ENCODE assay signal across 1 cellular context in the genomic region with DNA sequence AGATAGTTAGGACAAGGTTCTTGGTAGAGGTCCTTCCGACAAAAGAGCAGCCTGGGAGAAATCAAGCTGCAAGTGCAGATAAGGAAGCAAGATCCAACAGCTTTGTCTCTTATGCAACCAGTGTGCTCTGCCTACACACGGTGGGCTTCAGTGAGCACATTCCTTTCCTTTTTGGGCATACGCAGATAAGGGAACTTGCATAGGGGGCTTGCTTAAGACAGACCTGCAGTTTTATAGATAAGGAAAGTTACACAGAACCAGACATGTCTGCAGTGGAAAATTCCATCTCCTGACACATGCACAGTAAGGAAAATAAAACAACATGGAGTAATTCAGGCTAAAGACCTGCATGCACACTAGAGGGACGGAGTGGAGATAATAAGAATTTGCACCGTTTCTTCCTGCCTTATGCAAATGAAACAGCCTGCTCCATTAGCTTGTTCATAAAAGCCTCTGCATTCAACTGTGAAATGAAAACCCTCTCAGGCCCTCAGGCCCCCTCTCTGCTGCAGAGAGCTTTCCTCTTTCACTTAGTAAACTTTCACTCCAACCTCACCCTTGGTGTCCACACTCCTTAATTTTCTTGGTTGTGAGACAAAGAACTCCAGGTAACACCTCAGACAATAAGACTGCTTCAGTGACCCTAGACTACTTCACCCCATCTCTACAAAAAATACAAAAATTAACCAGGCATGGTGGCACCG.
A peak's percentile ranks its signal among the peaks of the same experiment; 100 is the strongest.
TF ChIP-seq lines count a peak whose summit lies in the region.

No MANE protein-coding gene starts in this region.

TF ChIP-seq in K562, 482 proteins besides CTCF, POLR2A, EP300 and RAD21 (continued from another document and continues in another):
- TF ChIP-seq EZH2 (IDR thresholded peaks at IDR 0.05; ENCODE audit: borderline replicate concordance, low read depth, low read length): peak; percentile 81; the same call in 1 of the 2 replicates
- TF ChIP-seq KAT2B (IDR thresholded peaks at IDR 0.05; ENCODE audit: low read depth, low read length): no peak
- peak; percentile 99 for TF ChIP-seq HMGN3 (IDR thresholded peaks at IDR 0.05; ENCODE audit: borderline replicate concordance, extremely low read depth, insufficient read length, low read depth, low read length)
- TF ChIP-seq, protein P1, sequence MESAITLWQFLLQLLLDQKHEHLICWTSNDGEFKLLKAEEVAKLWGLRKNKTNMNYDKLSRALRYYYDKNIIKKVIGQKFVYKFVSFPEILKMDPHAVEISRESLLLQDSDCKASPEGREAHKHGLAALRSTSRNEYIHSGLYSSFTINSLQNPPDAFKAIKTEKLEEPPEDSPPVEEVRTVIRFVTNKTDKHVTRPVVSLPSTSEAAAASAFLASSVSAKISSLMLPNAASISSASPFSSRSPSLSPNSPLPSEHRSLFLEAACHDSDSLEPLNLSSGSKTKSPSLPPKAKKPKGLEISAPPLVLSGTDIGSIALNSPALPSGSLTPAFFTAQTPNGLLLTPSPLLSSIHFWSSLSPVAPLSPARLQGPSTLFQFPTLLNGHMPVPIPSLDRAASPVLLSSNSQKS (CRISPR knock-in tag; IDR thresholded peaks at IDR 0.05): peak; percentile 73; the same call in 1 of the 2 replicates
- TF ChIP-seq CEBPB (tag; IDR thresholded peaks at IDR 0.05): peak; percentile 100
- TF ChIP-seq SIX5 (IDR thresholded peaks at IDR 0.05; ENCODE audit: borderline replicate concordance in 1 of 2, insufficient read depth in 1 of 2, low read depth in 1 of 2, low read length in 2 of 2): no peak
- peak; percentile 99 for TF ChIP-seq HDAC2 (IDR thresholded peaks at IDR 0.05)
- peak; percentile 93 for TF ChIP-seq MTA1 (IDR thresholded peaks at IDR 0.05; ENCODE audit: borderline replicate concordance)
- peak; percentile 69 for TF ChIP-seq TAF1 (IDR thresholded peaks at IDR 0.05; ENCODE audit: control insufficient read depth, extremely low read depth, insufficient read depth, low read length, severe bottlenecking)
- no peak; the same call in 1 of the 2 replicates for TF ChIP-seq CAMTA2 (CRISPR knock-in tag; conservative IDR thresholded peaks at IDR 0.05)
- TF ChIP-seq SMARCA4 (IDR thresholded peaks at IDR 0.05): peak; percentile 100
- peak; percentile 19; the same call in 1 of the 2 replicates for TF ChIP-seq MAFF (IDR thresholded peaks at IDR 0.05; ENCODE audit: low read length)
- TF ChIP-seq, protein P2, sequence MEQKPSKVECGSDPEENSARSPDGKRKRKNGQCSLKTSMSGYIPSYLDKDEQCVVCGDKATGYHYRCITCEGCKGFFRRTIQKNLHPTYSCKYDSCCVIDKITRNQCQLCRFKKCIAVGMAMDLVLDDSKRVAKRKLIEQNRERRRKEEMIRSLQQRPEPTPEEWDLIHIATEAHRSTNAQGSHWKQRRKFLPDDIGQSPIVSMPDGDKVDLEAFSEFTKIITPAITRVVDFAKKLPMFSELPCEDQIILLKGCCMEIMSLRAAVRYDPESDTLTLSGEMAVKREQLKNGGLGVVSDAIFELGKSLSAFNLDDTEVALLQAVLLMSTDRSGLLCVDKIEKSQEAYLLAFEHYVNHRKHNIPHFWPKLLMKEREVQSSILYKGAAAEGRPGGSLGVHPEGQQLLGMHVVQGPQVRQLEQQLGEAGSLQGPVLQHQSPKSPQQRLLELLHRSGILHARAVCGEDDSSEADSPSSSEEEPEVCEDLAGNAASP (IDR thresholded peaks at IDR 0.05): no peak
- TF ChIP-seq FUS (optimal IDR thresholded peaks at IDR 0.05; ENCODE audit: low read depth, low read length): no peak
- peak; percentile 86 for TF ChIP-seq HMG20A (CRISPR knock-in tag; conservative IDR thresholded peaks at IDR 0.05)
- no peak for TF ChIP-seq NR2C2 (CRISPR knock-in tag; IDR thresholded peaks at IDR 0.05)
- TF ChIP-seq NR2C2 (tag; IDR thresholded peaks at IDR 0.05): peak; percentile 47; the same call in 1 of the 2 replicates
- peak in 1 of 2 experiments; percentile 88; a peak in 2 of 3 replicates for TF ChIP-seq CBX3 (IDR thresholded peaks at IDR 0.05; ENCODE audit: borderline replicate concordance in 1 of 2, low read length in 2 of 2)
- TF ChIP-seq, protein P3, sequence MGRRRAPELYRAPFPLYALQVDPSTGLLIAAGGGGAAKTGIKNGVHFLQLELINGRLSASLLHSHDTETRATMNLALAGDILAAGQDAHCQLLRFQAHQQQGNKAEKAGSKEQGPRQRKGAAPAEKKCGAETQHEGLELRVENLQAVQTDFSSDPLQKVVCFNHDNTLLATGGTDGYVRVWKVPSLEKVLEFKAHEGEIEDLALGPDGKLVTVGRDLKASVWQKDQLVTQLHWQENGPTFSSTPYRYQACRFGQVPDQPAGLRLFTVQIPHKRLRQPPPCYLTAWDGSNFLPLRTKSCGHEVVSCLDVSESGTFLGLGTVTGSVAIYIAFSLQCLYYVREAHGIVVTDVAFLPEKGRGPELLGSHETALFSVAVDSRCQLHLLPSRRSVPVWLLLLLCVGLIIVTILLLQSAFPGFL (CRISPR knock-in tag; IDR thresholded peaks at IDR 0.05): peak; percentile 78
- no peak for TF ChIP-seq COPS2 (conservative IDR thresholded peaks at IDR 0.05)
- TF ChIP-seq HSF4 (CRISPR knock-in tag; IDR thresholded peaks at IDR 0.05; ENCODE audit: borderline replicate concordance): peak; percentile 99
- no peak for TF ChIP-seq ZNF778 (CRISPR knock-in tag; IDR thresholded peaks at IDR 0.05)
- TF ChIP-seq, protein P4, sequence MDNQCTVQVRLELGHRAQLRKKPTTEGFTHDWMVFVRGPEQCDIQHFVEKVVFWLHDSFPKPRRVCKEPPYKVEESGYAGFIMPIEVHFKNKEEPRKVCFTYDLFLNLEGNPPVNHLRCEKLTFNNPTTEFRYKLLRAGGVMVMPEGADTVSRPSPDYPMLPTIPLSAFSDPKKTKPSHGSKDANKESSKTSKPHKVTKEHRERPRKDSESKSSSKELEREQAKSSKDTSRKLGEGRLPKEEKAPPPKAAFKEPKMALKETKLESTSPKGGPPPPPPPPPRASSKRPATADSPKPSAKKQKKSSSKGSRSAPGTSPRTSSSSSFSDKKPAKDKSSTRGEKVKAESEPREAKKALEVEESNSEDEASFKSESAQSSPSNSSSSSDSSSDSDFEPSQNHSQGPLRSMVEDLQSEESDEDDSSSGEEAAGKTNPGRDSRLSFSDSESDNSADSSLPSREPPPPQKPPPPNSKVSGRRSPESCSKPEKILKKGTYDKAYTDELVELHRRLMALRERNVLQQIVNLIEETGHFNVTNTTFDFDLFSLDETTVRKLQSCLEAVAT (IDR thresholded peaks at IDR 0.05): peak in 1 of 2 experiments; percentile 81; a peak in 3 of 4 replicates
- TF ChIP-seq, protein P5, sequence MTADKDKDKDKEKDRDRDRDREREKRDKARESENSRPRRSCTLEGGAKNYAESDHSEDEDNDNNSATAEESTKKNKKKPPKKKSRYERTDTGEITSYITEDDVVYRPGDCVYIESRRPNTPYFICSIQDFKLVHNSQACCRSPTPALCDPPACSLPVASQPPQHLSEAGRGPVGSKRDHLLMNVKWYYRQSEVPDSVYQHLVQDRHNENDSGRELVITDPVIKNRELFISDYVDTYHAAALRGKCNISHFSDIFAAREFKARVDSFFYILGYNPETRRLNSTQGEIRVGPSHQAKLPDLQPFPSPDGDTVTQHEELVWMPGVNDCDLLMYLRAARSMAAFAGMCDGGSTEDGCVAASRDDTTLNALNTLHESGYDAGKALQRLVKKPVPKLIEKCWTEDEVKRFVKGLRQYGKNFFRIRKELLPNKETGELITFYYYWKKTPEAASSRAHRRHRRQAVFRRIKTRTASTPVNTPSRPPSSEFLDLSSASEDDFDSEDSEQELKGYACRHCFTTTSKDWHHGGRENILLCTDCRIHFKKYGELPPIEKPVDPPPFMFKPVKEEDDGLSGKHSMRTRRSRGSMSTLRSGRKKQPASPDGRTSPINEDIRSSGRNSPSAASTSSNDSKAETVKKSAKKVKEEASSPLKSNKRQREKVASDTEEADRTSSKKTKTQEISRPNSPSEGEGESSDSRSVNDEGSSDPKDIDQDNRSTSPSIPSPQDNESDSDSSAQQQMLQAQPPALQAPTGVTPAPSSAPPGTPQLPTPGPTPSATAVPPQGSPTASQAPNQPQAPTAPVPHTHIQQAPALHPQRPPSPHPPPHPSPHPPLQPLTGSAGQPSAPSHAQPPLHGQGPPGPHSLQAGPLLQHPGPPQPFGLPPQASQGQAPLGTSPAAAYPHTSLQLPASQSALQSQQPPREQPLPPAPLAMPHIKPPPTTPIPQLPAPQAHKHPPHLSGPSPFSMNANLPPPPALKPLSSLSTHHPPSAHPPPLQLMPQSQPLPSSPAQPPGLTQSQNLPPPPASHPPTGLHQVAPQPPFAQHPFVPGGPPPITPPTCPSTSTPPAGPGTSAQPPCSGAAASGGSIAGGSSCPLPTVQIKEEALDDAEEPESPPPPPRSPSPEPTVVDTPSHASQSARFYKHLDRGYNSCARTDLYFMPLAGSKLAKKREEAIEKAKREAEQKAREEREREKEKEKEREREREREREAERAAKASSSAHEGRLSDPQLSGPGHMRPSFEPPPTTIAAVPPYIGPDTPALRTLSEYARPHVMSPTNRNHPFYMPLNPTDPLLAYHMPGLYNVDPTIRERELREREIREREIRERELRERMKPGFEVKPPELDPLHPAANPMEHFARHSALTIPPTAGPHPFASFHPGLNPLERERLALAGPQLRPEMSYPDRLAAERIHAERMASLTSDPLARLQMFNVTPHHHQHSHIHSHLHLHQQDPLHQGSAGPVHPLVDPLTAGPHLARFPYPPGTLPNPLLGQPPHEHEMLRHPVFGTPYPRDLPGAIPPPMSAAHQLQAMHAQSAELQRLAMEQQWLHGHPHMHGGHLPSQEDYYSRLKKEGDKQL (CRISPR knock-in tag; IDR thresholded peaks at IDR 0.05; ENCODE audit: borderline replicate concordance): no peak
- TF ChIP-seq, protein P6, sequence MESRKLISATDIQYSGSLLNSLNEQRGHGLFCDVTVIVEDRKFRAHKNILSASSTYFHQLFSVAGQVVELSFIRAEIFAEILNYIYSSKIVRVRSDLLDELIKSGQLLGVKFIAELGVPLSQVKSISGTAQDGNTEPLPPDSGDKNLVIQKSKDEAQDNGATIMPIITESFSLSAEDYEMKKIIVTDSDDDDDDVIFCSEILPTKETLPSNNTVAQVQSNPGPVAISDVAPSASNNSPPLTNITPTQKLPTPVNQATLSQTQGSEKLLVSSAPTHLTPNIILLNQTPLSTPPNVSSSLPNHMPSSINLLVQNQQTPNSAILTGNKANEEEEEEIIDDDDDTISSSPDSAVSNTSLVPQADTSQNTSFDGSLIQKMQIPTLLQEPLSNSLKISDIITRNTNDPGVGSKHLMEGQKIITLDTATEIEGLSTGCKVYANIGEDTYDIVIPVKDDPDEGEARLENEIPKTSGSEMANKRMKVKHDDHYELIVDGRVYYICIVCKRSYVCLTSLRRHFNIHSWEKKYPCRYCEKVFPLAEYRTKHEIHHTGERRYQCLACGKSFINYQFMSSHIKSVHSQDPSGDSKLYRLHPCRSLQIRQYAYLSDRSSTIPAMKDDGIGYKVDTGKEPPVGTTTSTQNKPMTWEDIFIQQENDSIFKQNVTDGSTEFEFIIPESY (CRISPR knock-in tag; IDR thresholded peaks at IDR 0.05): no peak; the same call in 1 of the 2 replicates
- TF ChIP-seq SMC3 (conservative IDR thresholded peaks at IDR 0.05; ENCODE audit: insufficient read depth, low read depth, low read length): 0 out of 2 replicates have a peak, but pooled peaks have one; percentile 8
- peak; percentile 97 for TF ChIP-seq SMAD3 (CRISPR knock-in tag; conservative IDR thresholded peaks at IDR 0.05)
- no peak for TF ChIP-seq GABPB2 (CRISPR knock-in tag; conservative IDR thresholded peaks at IDR 0.05)
- TF ChIP-seq PPARD (CRISPR knock-in tag; IDR thresholded peaks at IDR 0.05): peak; percentile 76
- TF ChIP-seq PYGO2 (tag; IDR thresholded peaks at IDR 0.05): peak; percentile 93
- TF ChIP-seq, protein P7, sequence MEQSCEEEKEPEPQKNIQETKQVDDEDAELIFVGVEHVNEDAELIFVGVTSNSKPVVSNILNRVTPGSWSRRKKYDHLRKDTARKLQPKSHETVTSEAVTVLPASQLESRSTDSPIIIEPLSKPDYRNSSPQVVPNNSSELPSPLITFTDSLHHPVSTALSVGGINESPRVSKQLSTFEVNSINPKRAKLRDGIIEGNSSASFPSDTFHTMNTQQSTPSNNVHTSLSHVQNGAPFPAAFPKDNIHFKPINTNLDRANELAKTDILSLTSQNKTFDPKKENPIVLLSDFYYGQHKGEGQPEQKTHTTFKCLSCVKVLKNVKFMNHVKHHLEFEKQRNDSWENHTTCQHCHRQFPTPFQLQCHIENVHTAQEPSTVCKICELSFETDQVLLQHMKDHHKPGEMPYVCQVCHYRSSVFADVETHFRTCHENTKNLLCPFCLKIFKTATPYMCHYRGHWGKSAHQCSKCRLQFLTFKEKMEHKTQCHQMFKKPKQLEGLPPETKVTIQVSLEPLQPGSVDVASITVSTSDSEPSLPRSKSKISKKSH (CRISPR knock-in tag; IDR thresholded peaks at IDR 0.05): no peak; the same call in 1 of the 2 replicates
- no peak; the same call in 1 of the 2 replicates for TF ChIP-seq PHB (CRISPR knock-in tag; IDR thresholded peaks at IDR 0.05)
- TF ChIP-seq ZNF384 (IDR thresholded peaks at IDR 0.05; ENCODE audit: low read depth, low read length): no peak
- TF ChIP-seq ZNF431 (CRISPR knock-in tag; IDR thresholded peaks at IDR 0.05): no peak
- TF ChIP-seq, protein P8, sequence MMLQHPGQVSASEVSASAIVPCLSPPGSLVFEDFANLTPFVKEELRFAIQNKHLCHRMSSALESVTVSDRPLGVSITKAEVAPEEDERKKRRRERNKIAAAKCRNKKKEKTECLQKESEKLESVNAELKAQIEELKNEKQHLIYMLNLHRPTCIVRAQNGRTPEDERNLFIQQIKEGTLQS (IDR thresholded peaks at IDR 0.05): peak; percentile 89
- TF ChIP-seq, protein P8 (CRISPR knock-in tag; conservative IDR thresholded peaks at IDR 0.05): no peak; the same call in 1 of the 2 replicates
- TF ChIP-seq BRF1 (IDR thresholded peaks at IDR 0.05; ENCODE audit: borderline replicate concordance, extremely low read depth, insufficient read length): no peak
- TF ChIP-seq ZNF583 (CRISPR knock-in tag; IDR thresholded peaks at IDR 0.05): peak; percentile 99
- TF ChIP-seq LEF1 (IDR thresholded peaks at IDR 0.05): peak; percentile 97
- TF ChIP-seq ZZZ3 (IDR thresholded peaks at IDR 0.05): no peak
- TF ChIP-seq, protein P9, sequence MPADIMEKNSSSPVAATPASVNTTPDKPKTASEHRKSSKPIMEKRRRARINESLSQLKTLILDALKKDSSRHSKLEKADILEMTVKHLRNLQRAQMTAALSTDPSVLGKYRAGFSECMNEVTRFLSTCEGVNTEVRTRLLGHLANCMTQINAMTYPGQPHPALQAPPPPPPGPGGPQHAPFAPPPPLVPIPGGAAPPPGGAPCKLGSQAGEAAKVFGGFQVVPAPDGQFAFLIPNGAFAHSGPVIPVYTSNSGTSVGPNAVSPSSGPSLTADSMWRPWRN (IDR thresholded peaks at IDR 0.05; ENCODE audit: low read depth): peak; percentile 87
- no peak; the same call in 1 of the 2 replicates for TF ChIP-seq LARP7 (IDR thresholded peaks at IDR 0.05)
- TF ChIP-seq RCOR1 (IDR thresholded peaks at IDR 0.05; ENCODE audit: borderline replicate concordance in 1 of 2, low read depth in 2 of 2, low read length in 2 of 2): peak; percentile 96
- TF ChIP-seq ZNF57 (CRISPR knock-in tag; IDR thresholded peaks at IDR 0.05): 0 out of 2 replicates have a peak, but pooled peaks have one; percentile 5
- peak; percentile 84 for TF ChIP-seq ZNF134 (CRISPR knock-in tag; conservative IDR thresholded peaks at IDR 0.05)
- TF ChIP-seq FOXK1 (CRISPR knock-in tag; IDR thresholded peaks at IDR 0.05; ENCODE audit: borderline replicate concordance): no peak
